13 cellular contexts compared by ENCODE assay signal in genomic region chr6:51199272-51199671, GRCh38.
"Had no signal": no experiment of that assay in that cellular context is flagged by ENCODE, and none has a peak within 500 bp of the region (broad histone marks: within the 10 kb centered on the region; RNA-seq: fewer than 3 reads in every experiment).

No MANE protein-coding gene starts in this region.

- H3K9me3 Mint-ChIP-seq: activated B cell treated with CpG ODN at 0.5 μM for 24 hours; activated CD4-positive, alpha-beta T cell treated with anti-CD3 and anti-CD28 coated beads, Interleukin-2, amount 10 ng/mL, durations not matched to agents 24 days and 14 days; activated naive CD8-positive, alpha-beta T cell treated with anti-CD3 and anti-CD28 coated beads, Interleukin-2, amount 50 U/mL, for 24 hours; activated T-helper 1 cell treated with anti-CD3 and anti-CD28 coated beads, Interleukin-12 subunit alpha, Interleukin-12 subunit beta, Interleukin-2, Interleukin-4 antibody, amounts not matched to agents 30 ng/mL and 10 ng/mL and 1 ng/mL, durations not matched to agents 14 hours and 24 hours and 36 hours; mesothelial cell of epicardium; neural crest cell had no signal

- H3K4me3 Mint-ChIP-seq: activated B cell treated with CpG ODN at 0.5 μM for 24 hours; activated CD4-positive, alpha-beta T cell treated with anti-CD3 and anti-CD28 coated beads, Interleukin-2, amount 10 ng/mL, durations not matched to agents 24 days and 14 days; activated naive CD8-positive, alpha-beta T cell treated with anti-CD3 and anti-CD28 coated beads, Interleukin-2, amount 50 U/mL, for 24 hours; activated T-helper 1 cell treated with anti-CD3 and anti-CD28 coated beads, Interleukin-12 subunit alpha, Interleukin-12 subunit beta, Interleukin-2, Interleukin-4 antibody, amounts not matched to agents 30 ng/mL and 10 ng/mL and 1 ng/mL, durations not matched to agents 14 hours and 24 hours and 36 hours; mesothelial cell of epicardium; neural crest cell had no signal

- H3K27ac Mint-ChIP-seq: activated B cell treated with CpG ODN at 0.5 μM for 24 hours; activated CD4-positive, alpha-beta T cell treated with anti-CD3 and anti-CD28 coated beads, Interleukin-2, amount 10 ng/mL, durations not matched to agents 24 days and 14 days; activated naive CD8-positive, alpha-beta T cell treated with anti-CD3 and anti-CD28 coated beads, Interleukin-2, amount 50 U/mL, for 24 hours; activated T-helper 1 cell treated with anti-CD3 and anti-CD28 coated beads, Interleukin-12 subunit alpha, Interleukin-12 subunit beta, Interleukin-2, Interleukin-4 antibody, amounts not matched to agents 30 ng/mL and 10 ng/mL and 1 ng/mL, durations not matched to agents 14 hours and 24 hours and 36 hours; mesothelial cell of epicardium had no signal

- H3K27me3 Mint-ChIP-seq: activated B cell treated with CpG ODN at 0.5 μM for 24 hours; activated CD4-positive, alpha-beta T cell treated with anti-CD3 and anti-CD28 coated beads, Interleukin-2, amount 10 ng/mL, durations not matched to agents 24 days and 14 days; activated naive CD8-positive, alpha-beta T cell treated with anti-CD3 and anti-CD28 coated beads, Interleukin-2, amount 50 U/mL, for 24 hours had no signal

- DNase-seq: activated B cell treated with CpG ODN at 0.5 μM for 24 hours; activated CD4-positive, alpha-beta T cell treated with anti-CD3 and anti-CD28 coated beads, Interleukin-2, amount 10 ng/mL, durations not matched to agents 24 days and 14 days; activated naive CD4-positive, alpha-beta T cell; activated naive CD8-positive, alpha-beta T cell treated with anti-CD3 and anti-CD28 coated beads, Interleukin-2, amount 50 U/mL, for 24 hours; dorsolateral prefrontal cortex; hippocampal formation; ovary; stimulated activated CD4-positive, alpha-beta T cell treated with anti-CD3 and anti-CD28 coated beads, Interleukin-12 subunit alpha, Interleukin-12 subunit beta, amount 100 ng/mL, for 4 hours; stimulated activated naive CD8-positive, alpha-beta T cell treated with anti-CD3 and anti-CD28 coated beads, Interleukin-15, Interleukin-2, amounts not matched to agents 100 U/mL and 50 U/mL, for 24 hours had no signal

- ATAC-seq: activated naive CD8-positive, alpha-beta T cell treated with anti-CD3 and anti-CD28 coated beads, Interleukin-2, amount 50 U/mL, for 24 hours; esophagus mucosa; stimulated activated naive CD8-positive, alpha-beta T cell treated with anti-CD3 and anti-CD28 coated beads, Interleukin-15, Interleukin-2, amounts not matched to agents 100 U/mL and 50 U/mL, for 24 hours had no signal

- H3K4me1 Mint-ChIP-seq: activated B cell treated with CpG ODN at 0.5 μM for 24 hours; activated CD4-positive, alpha-beta T cell treated with anti-CD3 and anti-CD28 coated beads, Interleukin-2, amount 10 ng/mL, durations not matched to agents 24 days and 14 days; activated naive CD8-positive, alpha-beta T cell treated with anti-CD3 and anti-CD28 coated beads, Interleukin-2, amount 50 U/mL, for 24 hours had no signal

- H3K36me3 Mint-ChIP-seq: mesothelial cell of epicardium had no signal
